8 cellular contexts compared by ENCODE assay signal in genomic region chr16:81095653-81095952, GRCh38. TPM values are rescaled to one million over a fixed set of nuclear protein-coding genes. Genes with fewer than 3 reads are reported as not detected.
DNase-seq lines count a peak whose midpoint lies in the region; ATAC-seq and TF ChIP-seq lines count a peak whose summit lies in the region.

No MANE protein-coding gene starts in this region.

- H3K27ac ChIP-seq in A673 (ENCODE audit: low read depth, low read length, poor library complexity, severe bottlenecking) (peak overlapping the region; percentile 67), RWPE2 (ENCODE audit: poor library complexity, severe bottlenecking) (peak overlapping the region; percentile 38), skin epidermis (peak overlapping the region in 18 of 21 experiments; percentile 7 to 85 (median 65))

- H3K4me1 ChIP-seq in A673 (ENCODE audit: insufficient read depth, low read length, poor library complexity, severe bottlenecking) (no peaks in the 10 kb centered on the region), RWPE2 (ENCODE audit: insufficient read depth, poor library complexity, severe bottlenecking) (peaks cover 18% of the 10 kb centered on the region)

- POLR2A ChIA-PET in A673 (lab: Charles Lee; ENCODE audit: low non-redundant PET) = no interaction called here

- no TSS peak for BruUV-seq in A673 (replicated peaks; lab: Mats Ljungman, UMichigan)

- ATAC-seq in GM21576 (IDR thresholded peaks at IDR 0.05; ENCODE audit: unreplicated experiment) (peak; percentile 0), RWPE2 (ENCODE audit: low read depth) (peak; percentile 11)

- H3K27me3 ChIP-seq in A673 (replicated peaks; ENCODE audit: insufficient read depth, low read depth, low read length, poor library complexity) = no peaks in the 10 kb centered on the region
- no peaks in the 10 kb centered on the region for H3K27me3 ChIP-seq in RWPE2 (ENCODE audit: insufficient read depth, poor library complexity, severe bottlenecking)

- intact Hi-C loops in A673 (cut with micrococcal nuclease; ENCODE audit: unreplicated experiment) = no loop called here

- DNase-seq in A673 (ENCODE audit: low spot score) (no peak), RWPE2 (ENCODE audit: low spot score) (no peak), fibroblast of villous mesenchyme (ENCODE audit: low read depth) (no peak), CD1c-positive myeloid dendritic cell (ENCODE audit: extremely low spot score) (no peak), NCI-H2081 treated with DMSO at 0.1 percent for 48 hours (lab: John Stamatoyannopoulos, UW) (no peak), NCI-H345 (lab: John Stamatoyannopoulos, UW) (no peak)

- H3K4me3 ChIP-seq in A673 (ENCODE audit: low read depth, low read length, poor library complexity, severe bottlenecking) (peak overlapping the region; percentile 89), RWPE2 (ENCODE audit: severe bottlenecking) (peak overlapping the region; percentile 94), fibroblast of villous mesenchyme (ENCODE audit: low read depth, low read length) (peak overlapping the region; percentile 79), skin epidermis (peak overlapping the region; percentile 47 to 93 (median 83))

- H3K9me3 ChIP-seq in A673 (ENCODE audit: low read depth, low read length, poor library complexity, severe bottlenecking) (no peaks in the 10 kb centered on the region), RWPE2 (ENCODE audit: severe bottlenecking) (no peaks in the 10 kb centered on the region)

- CTCF ChIA-PET in A673 (lab: Charles Lee) = no interaction called here

- H3K36me3 ChIP-seq in A673 (ENCODE audit: insufficient read depth, low read length, poor library complexity, severe bottlenecking) = no peaks in the 10 kb centered on the region
- H3K36me3 ChIP-seq in RWPE2 (ENCODE audit: low read depth) = peaks cover 33% of the 10 kb centered on the region

- TF ChIP-seq CTCF in A673 (conservative IDR thresholded peaks at IDR 0.05; ENCODE audit: low read depth, low read length) (no peak), RWPE2 (IDR thresholded peaks at IDR 0.05; ENCODE audit: poor library complexity, severe bottlenecking) (no peak), fibroblast of villous mesenchyme (IDR thresholded peaks at IDR 0.05; ENCODE audit: insufficient read depth, low read depth, low read length) (no peak)

RNA-seq across cellular contexts. Expression of gene GCSH, which starts 0.6 kb away (rescaled TPM):
- 61.4 and 65.8 TPM in 2 replicates for total RNA-seq in A673 (2021)
- total RNA-seq in fibroblast of villous mesenchyme = 14.5 and 21.2 TPM in 2 replicates

RNA-seq across cellular contexts. Expression of gene C16orf46, which starts 18.6 kb away (rescaled TPM):
- total RNA-seq in A673 (2021) = 0.21 and 1.4 TPM in 2 replicates
- total RNA-seq in fibroblast of villous mesenchyme = 0.86 and 0.97 TPM in 2 replicates

RNA-seq across cellular contexts. Expression of gene ATMIN, which starts 60.0 kb away (rescaled TPM):
- total RNA-seq in A673 (2021) = 43.5 and 44.6 TPM in 2 replicates
- 36.4 and 54.0 TPM in 2 replicates for total RNA-seq in fibroblast of villous mesenchyme
